ENCODE assay signal across 8 cellular contexts in genomic region chr3:133490468-133491351, GRCh38.
A peak's percentile ranks its signal among the peaks of the same experiment; 100 is the strongest.
DNase-seq lines count a peak whose midpoint lies in the region; ATAC-seq and TF ChIP-seq lines count a peak whose summit lies in the region.

No MANE protein-coding gene starts in this region.

- ATAC-seq in GM18861 (IDR thresholded peaks at IDR 0.05; ENCODE audit: unreplicated experiment) = peak; percentile 82
- peak; percentile 81 for ATAC-seq in HG02981 (IDR thresholded peaks at IDR 0.05; ENCODE audit: unreplicated experiment)

- TF ChIP-seq CTCF in progenitor cell of endocrine pancreas (IDR thresholded peaks at IDR 0.05; ENCODE audit: unreplicated experiment) (no peak), type B pancreatic cell (conservative IDR thresholded peaks at IDR 0.05) (no peak)

- H3K27me3 Mint-ChIP-seq in progenitor cell of endocrine pancreas (no peaks in the 10 kb centered on the region), type B pancreatic cell (peaks cover 5% of the 10 kb centered on the region)

- peak overlapping the region; percentile 53 for H3K27ac Mint-ChIP-seq in progenitor cell of endocrine pancreas
- H3K27ac Mint-ChIP-seq in type B pancreatic cell = no peak overlapping the region

- H3K36me3 Mint-ChIP-seq in progenitor cell of endocrine pancreas (ENCODE audit: insufficient read depth) (peaks cover 3% of the 10 kb centered on the region), type B pancreatic cell (no peaks in the 10 kb centered on the region)

- H3K4me3 Mint-ChIP-seq in progenitor cell of endocrine pancreas (ENCODE audit: low read depth) = no peak overlapping the region
- no peak overlapping the region for H3K4me3 Mint-ChIP-seq in type B pancreatic cell

- H3K4me1 Mint-ChIP-seq in progenitor cell of endocrine pancreas (ENCODE audit: low read depth) (peaks cover 9% of the 10 kb centered on the region), type B pancreatic cell (ENCODE audit: unreplicated experiment) (peaks cover 14% of the 10 kb centered on the region)

- peaks cover 9% of the 10 kb centered on the region for H3K9me3 Mint-ChIP-seq in progenitor cell of endocrine pancreas (ENCODE audit: low read depth)
- H3K9me3 Mint-ChIP-seq in type B pancreatic cell = no peaks in the 10 kb centered on the region

- peak; percentile 43 for DNase-seq in activated CD4-positive, alpha-beta T cell treated with anti-CD3 and anti-CD28 coated beads, Interleukin-2, amount 50 U/mL, for 1 hour
- DNase-seq in progenitor cell of endocrine pancreas (ENCODE audit: low spot score, unreplicated experiment) = no peak
- no peak for DNase-seq in dermis blood vessel endothelial cell
- no peak for DNase-seq in type B pancreatic cell (ENCODE audit: extremely low spot score, unreplicated experiment)
- no peak for DNase-seq in GOT3 (lab: John Stamatoyannopoulos, UW)
- DNase-seq in NCI-H446 (lab: John Stamatoyannopoulos, UW) = no peak
